In genomic region chr10:59320370-59320769, GRCh38 we compare ENCODE assay signal across 26 cellular contexts. TPM values are rescaled to one million over a fixed set of nuclear protein-coding genes. Genes with fewer than 3 reads are reported as not detected.
"Had no signal": no experiment of that assay in that cellular context is flagged by ENCODE, and none has a peak within 500 bp of the region (broad histone marks: within the 10 kb centered on the region; RNA-seq: fewer than 3 reads in every experiment).

No MANE protein-coding gene starts in this region.

- H3K36me3 ChIP-seq: spleen, thyroid gland, upper lobe of right lung had no signal

- H3K9ac ChIP-seq: parathyroid adenoma had no signal

- H3K27ac ChIP-seq: body of pancreas, hepatocyte, parathyroid adenoma, spleen, thyroid gland, upper lobe of right lung had no signal

- H3K27me3 ChIP-seq: body of pancreas, hepatocyte, spleen, thyroid gland, upper lobe of right lung had no signal

- H2AFZ ChIP-seq: hepatocyte, parathyroid adenoma had no signal

- H3K4me3 ChIP-seq: body of pancreas, hepatocyte, spleen, thyroid gland, upper lobe of right lung had no signal

- H3K9me3 ChIP-seq: body of pancreas, spleen, thyroid gland, upper lobe of right lung had no signal

- H3K4me2 ChIP-seq: hepatocyte had no signal

- ATAC-seq: activated CD8-positive, alpha-beta memory T cell treated with anti-CD3 and anti-CD28 coated beads, Interleukin-2, amount 10 ng/mL, durations not matched to agents 7 days and 5 days; activated CD8-positive, alpha-beta T cell treated with anti-CD3 and anti-CD28 coated beads for 36 hours; activated naive CD8-positive, alpha-beta T cell treated with anti-CD3 and anti-CD28 coated beads, Interleukin-2, amount 50 U/mL, for 24 hours; body of pancreas; sciatic nerve; T-cell; upper lobe of right lung had no signal

- DNase-seq: activated CD4-positive, alpha-beta T cell treated with anti-CD3 and anti-CD28 coated beads, Interleukin-2, amount 10 ng/mL, durations not matched to agents 7 days and 5 days; activated CD4-positive, CD25-positive, alpha-beta regulatory T cell treated with anti-CD3 and anti-CD28 coated beads, Interleukin-2, amount 50 U/mL, for 72 hours; activated CD8-positive, alpha-beta memory T cell treated with anti-CD3 and anti-CD28 coated beads, Interleukin-2, amount 10 ng/mL, durations not matched to agents 7 days and 5 days; activated CD8-positive, alpha-beta T cell treated with anti-CD3 and anti-CD28 coated beads for 36 hours; activated effector memory CD4-positive, alpha-beta T cell treated with anti-CD3 and anti-CD28 coated beads, Interleukin-2, amount 50 U/mL, for 16 hours; activated naive CD4-positive, alpha-beta T cell treated with anti-CD3 and anti-CD28 coated beads, Interleukin-2, amount 10 ng/mL, durations not matched to agents 7 days and 5 days; activated naive CD8-positive, alpha-beta T cell treated with anti-CD3 and anti-CD28 coated beads, Interleukin-2, amount 50 U/mL, for 24 hours; activated T-cell treated with anti-CD3 and anti-CD28 coated beads for 4 hours; body of pancreas; dermis blood vessel endothelial cell; effector memory CD4-positive, alpha-beta T cell; foreskin melanocyte; glutamatergic neuron; immature natural killer cell; kidney glomerular epithelial cell; mesenchymal stem cell; naive B cell; spleen; stimulated activated CD4-positive, alpha-beta T cell treated with anti-CD3 and anti-CD28 coated beads, Interleukin-4, amount 100 ng/mL, for 1 hour; stimulated activated naive CD4-positive, alpha-beta T cell; T-cell; thyroid gland; upper lobe of right lung had no signal

- H3K79me2 ChIP-seq: hepatocyte, parathyroid adenoma had no signal

RNA-seq across cellular contexts. Expression of gene FAM13C, which starts 42.0 kb away (rescaled TPM):
- total RNA-seq: activated CD4-positive, alpha-beta T cell treated with anti-CD3 and anti-CD28 coated beads, Interleukin-2, amount 10 ng/mL, durations not matched to agents 7 days and 5 days; activated CD8-positive, alpha-beta memory T cell treated with anti-CD3 and anti-CD28 coated beads, Interleukin-2, amount 10 ng/mL, durations not matched to agents 7 days and 5 days; activated CD8-positive, alpha-beta T cell treated with anti-CD3 and anti-CD28 coated beads for 36 hours; T-cell had no signal
